In genomic region chr2:47783491-47784330, GRCh38 we compare ENCODE assay signal across 8 cellular contexts. TPM values are rescaled to one million over a fixed set of nuclear protein-coding genes. Genes with fewer than 3 reads are reported as not detected.
DNase-seq lines count a peak whose midpoint lies in the region; ATAC-seq, FAIRE-seq and TF ChIP-seq lines count a peak whose summit lies in the region.

No MANE protein-coding gene starts in this region.

- no peak for TF ChIP-seq EP300 in esophagus muscularis mucosa (IDR thresholded peaks at IDR 0.05)

- H3K4me3 ChIP-seq in OCI-LY7 (ENCODE audit: low read depth, low read length, poor library complexity, severe bottlenecking) = peak overlapping the region; percentile 100
- peak overlapping the region; percentile 77 to 99 (median 84) for H3K4me3 ChIP-seq in esophagus muscularis mucosa

- no peaks in the 10 kb centered on the region for H3K9me3 Mint-ChIP-seq in activated T-cell treated with anti-CD3 and anti-CD28 coated beads, Interleukin-2, amount 50 U/mL, for 4 hours
- H3K9me3 Mint-ChIP-seq in naive B cell = no peaks in the 10 kb centered on the region
- H3K9me3 Mint-ChIP-seq in stimulated activated effector memory CD8-positive, alpha-beta T cell treated with anti-CD3 and anti-CD28 coated beads, Interleukin-12 subunit alpha, Interleukin-12 subunit beta, amount 100 ng/mL, for 72 hours = no peaks in the 10 kb centered on the region

- H3K4me1 ChIP-seq in OCI-LY7 (ENCODE audit: insufficient read depth, low read length, poor library complexity, severe bottlenecking) = peaks cover 55% of the 10 kb centered on the region
- peaks cover 12 to 38% (median 31%) of the 10 kb centered on the region in 4 donors for H3K4me1 ChIP-seq in esophagus muscularis mucosa

- H3K36me3 ChIP-seq in OCI-LY7 (ENCODE audit: insufficient read depth, low read length) = peaks cover 61% of the 10 kb centered on the region
- no peaks in the 10 kb centered on the region for H3K36me3 ChIP-seq in esophagus muscularis mucosa

- peak overlapping the region; percentile 86 for H3K4me3 Mint-ChIP-seq in activated T-cell treated with anti-CD3 and anti-CD28 coated beads, Interleukin-2, amount 50 U/mL, for 4 hours
- peak overlapping the region; percentile 90 to 97 (median 92) for H3K4me3 Mint-ChIP-seq in naive B cell
- peak overlapping the region; percentile 82 for H3K4me3 Mint-ChIP-seq in stimulated activated effector memory CD8-positive, alpha-beta T cell treated with anti-CD3 and anti-CD28 coated beads, Interleukin-12 subunit alpha, Interleukin-12 subunit beta, amount 100 ng/mL, for 72 hours

- H2AFZ ChIP-seq in OCI-LY7 (ENCODE audit: low read length) = no peak overlapping the region

- CTCF ChIA-PET in OCI-LY7 (lab: Charles Lee; ENCODE audit: unreplicated experiment) = interaction anchor here (1.1 kb wide), 1 partner anchor 24 kb away, joined by 3 read pairs; no protein-coding TSS in a partner anchor

- no peaks in the 10 kb centered on the region for H3K9me2 ChIP-seq in OCI-LY7 (ENCODE audit: insufficient read depth, low read length)

- 0 out of 2 replicates have a peak, but pooled peaks have one; percentile 32 for TF ChIP-seq CTCF in OCI-LY7 (conservative IDR thresholded peaks at IDR 0.05; ENCODE audit: low read length)
- no peak for TF ChIP-seq CTCF in esophagus muscularis mucosa (IDR thresholded peaks at IDR 0.05)

- H3K4me2 ChIP-seq in OCI-LY7 (ENCODE audit: low read length) = peak overlapping the region; percentile 92

- POLR2A ChIA-PET in OCI-LY7 (lab: Charles Lee) = interaction anchor here (0.5 to 2.1 kb wide), 9 partner anchors 30 to 433 kb away, joined by 3 to 10 read pairs (median 4); no protein-coding TSS in a partner anchor

- WGBS in esophagus muscularis mucosa = 2% methylated on average over 43 of the region's 71 CpGs

- H3K27ac Mint-ChIP-seq in naive B cell = peak overlapping the region; percentile 61 to 98 (median 92)
- H3K27ac Mint-ChIP-seq in stimulated activated effector memory CD8-positive, alpha-beta T cell treated with anti-CD3 and anti-CD28 coated beads, Interleukin-12 subunit alpha, Interleukin-12 subunit beta, amount 100 ng/mL, for 72 hours = peak overlapping the region; percentile 82

- peak; percentile 63 for DNase-seq in COLO829 (ENCODE audit: low spot score)
- DNase-seq in HTR-8/SVneo (ENCODE audit: insufficient read length, low spot score) = peak; percentile 78
- peak; percentile 85 for DNase-seq in OCI-LY7 (ENCODE audit: low spot score)
- DNase-seq in activated T-cell treated with anti-CD3 and anti-CD28 coated beads, Interleukin-2, amount 50 U/mL, for 4 hours = peak; percentile 58
- DNase-seq in esophagus muscularis mucosa (ENCODE audit: extremely low spot score) = no peak
- DNase-seq in naive B cell = peak; percentile 68
- peak; percentile 52 to 84 for DNase-seq in stimulated activated effector memory CD8-positive, alpha-beta T cell treated with anti-CD3 and anti-CD28 coated beads, Interleukin-12 subunit alpha, Interleukin-12 subunit beta, amount 100 ng/mL, for 72 hours (ENCODE audit: low spot score in 2 of 2)

- no peak for TF ChIP-seq POLR2A in esophagus muscularis mucosa (IDR thresholded peaks at IDR 0.05; ENCODE audit: low read depth)

- H3K4me1 Mint-ChIP-seq in activated T-cell treated with anti-CD3 and anti-CD28 coated beads, Interleukin-2, amount 50 U/mL, for 4 hours (ENCODE audit: low read depth) = peaks cover 24% of the 10 kb centered on the region
- H3K4me1 Mint-ChIP-seq in naive B cell = peaks cover 16 to 31% (median 18%) of the 10 kb centered on the region in 3 donors
- H3K4me1 Mint-ChIP-seq in stimulated activated effector memory CD8-positive, alpha-beta T cell treated with anti-CD3 and anti-CD28 coated beads, Interleukin-12 subunit alpha, Interleukin-12 subunit beta, amount 100 ng/mL, for 72 hours = peaks cover 27% of the 10 kb centered on the region

- no peak for FAIRE-seq in HTR-8/SVneo (lab: Jason Lieb, UNC)

- intact Hi-C loops in OCI-LY7 (cut with micrococcal nuclease; ENCODE audit: unreplicated experiment) (loop anchor here (1.0 to 10.0 kb wide), 6 partner anchors 86 to 381 kb away; partner anchors contain the start of genes FBXO11 and MSH2), esophagus muscularis mucosa (cut with DNase I) (loop anchor here (5.0 to 10.0 kb wide), 3 partner anchors 124 to 641 kb away; partner anchors contain the start of gene FBXO11)

- peak overlapping the region; percentile 93 for H3K27ac ChIP-seq in OCI-LY7 (ENCODE audit: low read depth, low read length, poor library complexity, severe bottlenecking)
- H3K27ac ChIP-seq in esophagus muscularis mucosa (replicated peaks in 1 of 4) = peak overlapping the region; percentile 92 to 99 (median 94)

- no peaks in the 10 kb centered on the region for H3K27me3 Mint-ChIP-seq in activated T-cell treated with anti-CD3 and anti-CD28 coated beads, Interleukin-2, amount 50 U/mL, for 4 hours (ENCODE audit: low read depth)
- no peaks in the 10 kb centered on the region for H3K27me3 Mint-ChIP-seq in naive B cell

- peak; percentile 25 for ATAC-seq in GM21381 (IDR thresholded peaks at IDR 0.05; ENCODE audit: unreplicated experiment)
- ATAC-seq in activated T-cell treated with anti-CD3 and anti-CD28 coated beads, Interleukin-2, amount 50 U/mL, for 4 hours = peak; percentile 35 to 38
- peak; percentile 39 to 41 for ATAC-seq in naive B cell (ENCODE audit: low read depth in 2 of 2)
- peak; percentile 49 for ATAC-seq in stimulated activated effector memory CD8-positive, alpha-beta T cell treated with anti-CD3 and anti-CD28 coated beads, Interleukin-12 subunit alpha, Interleukin-12 subunit beta, amount 100 ng/mL, for 72 hours

- no TSS peak for BruUV-seq in OCI-LY7 (replicated peaks; lab: Mats Ljungman, UMichigan)

- peaks cover 70% of the 10 kb centered on the region for H3K79me2 ChIP-seq in OCI-LY7 (ENCODE audit: insufficient read depth, low read depth, low read length)

- no peaks in the 10 kb centered on the region for H3K27me3 ChIP-seq in esophagus muscularis mucosa

- peaks cover 8% of the 10 kb centered on the region for H3K36me3 Mint-ChIP-seq in activated T-cell treated with anti-CD3 and anti-CD28 coated beads, Interleukin-2, amount 50 U/mL, for 4 hours (ENCODE audit: insufficient read depth)
- H3K36me3 Mint-ChIP-seq in naive B cell = no peaks in the 10 kb centered on the region
- H3K36me3 Mint-ChIP-seq in stimulated activated effector memory CD8-positive, alpha-beta T cell treated with anti-CD3 and anti-CD28 coated beads, Interleukin-12 subunit alpha, Interleukin-12 subunit beta, amount 100 ng/mL, for 72 hours = peaks cover 45% of the 10 kb centered on the region

- no peaks in the 10 kb centered on the region for H3K9me3 ChIP-seq in OCI-LY7 (ENCODE audit: low read length)
- H3K9me3 ChIP-seq in esophagus muscularis mucosa = no peaks in the 10 kb centered on the region

- H4K20me1 ChIP-seq in OCI-LY7 (ENCODE audit: insufficient read depth, low read length) = peaks cover 30% of the 10 kb centered on the region

RNA-seq across cellular contexts. Expression of gene MSH6, which starts 0.8 kb away (rescaled TPM):
- total RNA-seq in OCI-LY7 (2014; rRNA removed; shearing (Covaris generic)) = 291 and 303 TPM in 2 replicates
- total RNA-seq in OCI-LY7 (2022) (525 and 607 TPM in 2 replicates), esophagus muscularis mucosa (10 to 100 TPM; 28.2 to 47.0 (median 39.6) TPM)
- total RNA-seq in activated T-cell treated with anti-CD3 and anti-CD28 coated beads, Interleukin-2, amount 50 U/mL, for 4 hours = 100 to 1,000 TPM; 164 to 186 (median 166) TPM
- 10 to 100 TPM; 10.5 to 30.1 (median 15.3) TPM for polyA plus RNA-seq in naive B cell (ENCODE audit: low read depth in 6 of 6)
